25 cellular contexts compared by ENCODE assay signal in the genomic region with DNA sequence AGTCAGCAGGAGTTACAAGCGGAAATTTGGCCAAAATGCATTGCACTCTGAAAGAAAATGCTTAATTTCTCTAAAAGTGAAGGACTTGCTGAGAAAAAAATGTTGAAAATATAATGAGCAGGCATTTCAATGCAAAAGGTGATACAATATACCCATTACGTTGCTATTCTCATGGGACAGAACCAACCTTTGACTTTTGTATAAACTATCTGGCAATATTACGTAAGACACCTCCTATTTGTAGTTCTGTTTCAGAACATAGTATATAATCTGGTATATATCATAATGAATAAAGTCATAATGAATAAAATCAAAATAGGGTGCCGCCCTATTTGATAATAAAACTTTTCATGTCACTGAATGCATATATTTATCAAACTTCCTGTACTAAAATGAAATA.
"Had no signal": no experiment of that assay in that cellular context is flagged by ENCODE, and none has a peak within 500 bp of the region (broad histone marks: within the 10 kb centered on the region; RNA-seq: fewer than 3 reads in every experiment).

No MANE protein-coding gene starts in this region.

- H3K27me3 ChIP-seq: colonic mucosa, esophagus squamous epithelium, left lung, right atrium auricular region, sigmoid colon, tibial nerve, upper lobe of left lung had no signal

- H3K9me3 Mint-ChIP-seq: neural crest cell had no signal

- H3K9me3 ChIP-seq: colonic mucosa, esophagus squamous epithelium, left lung, mucosa of descending colon, prostate gland, right atrium auricular region, sigmoid colon, thoracic aorta, tibial nerve, upper lobe of left lung had no signal

- ATAC-seq: mucosa of descending colon; natural killer cell treated with Interleukin-12 subunit alpha and Interleukin-12 subunit beta and Interleukin-15 and Interleukin-18, amount 100 ng/mL, for 72 hours; stimulated activated effector memory CD8-positive, alpha-beta T cell treated with anti-CD3 and anti-CD28 coated beads, Interleukin-12 subunit alpha, Interleukin-12 subunit beta, amount 100 ng/mL, for 72 hours; stimulated activated naive CD8-positive, alpha-beta T cell treated with anti-CD3 and anti-CD28 coated beads, Interleukin-15, Interleukin-2, amounts not matched to agents 100 U/mL and 50 U/mL, for 24 hours had no signal

- H3K36me3 Mint-ChIP-seq: mesothelial cell of epicardium; naive B cell; natural killer cell treated with Interleukin-12 subunit alpha and Interleukin-12 subunit beta and Interleukin-15 and Interleukin-18, amount 100 ng/mL, for 72 hours; stimulated activated effector memory CD8-positive, alpha-beta T cell treated with anti-CD3 and anti-CD28 coated beads, Interleukin-12 subunit alpha, Interleukin-12 subunit beta, amount 100 ng/mL, for 72 hours had no signal

- DNase-seq: colonic mucosa; dermis blood vessel endothelial cell; effector memory CD4-positive, alpha-beta T cell; erythroblast; esophagus squamous epithelium; foreskin melanocyte; hypothalamus; kidney; left lung; mesenchymal stem cell; mucosa of descending colon; naive B cell; sigmoid colon; stimulated activated CD4-positive, alpha-beta T cell treated with anti-CD3 and anti-CD28 coated beads, Interleukin-2, amount 100 ng/mL, for 24 hours; stimulated activated CD4-positive, alpha-beta T cell treated with anti-CD3 and anti-CD28 coated beads, Interleukin-4, amount 100 ng/mL, for 24 hours; stimulated activated naive CD8-positive, alpha-beta T cell treated with anti-CD3 and anti-CD28 coated beads, Interleukin-15, Interleukin-2, amounts not matched to agents 100 U/mL and 50 U/mL, for 24 hours; upper lobe of left lung had no signal

- H3K27ac ChIP-seq: colonic mucosa, esophagus squamous epithelium, left lung, prostate gland, right atrium auricular region, sigmoid colon, thoracic aorta, tibial nerve, upper lobe of left lung had no signal

- H3K27ac Mint-ChIP-seq: mesothelial cell of epicardium; natural killer cell treated with Interleukin-12 subunit alpha and Interleukin-12 subunit beta and Interleukin-15 and Interleukin-18, amount 100 ng/mL, for 72 hours; stimulated activated effector memory CD8-positive, alpha-beta T cell treated with anti-CD3 and anti-CD28 coated beads, Interleukin-12 subunit alpha, Interleukin-12 subunit beta, amount 100 ng/mL, for 72 hours had no signal

- H3K4me3 Mint-ChIP-seq: mesothelial cell of epicardium; naive B cell; natural killer cell treated with Interleukin-12 subunit alpha and Interleukin-12 subunit beta and Interleukin-15 and Interleukin-18, amount 100 ng/mL, for 72 hours; neural crest cell; stimulated activated effector memory CD8-positive, alpha-beta T cell treated with anti-CD3 and anti-CD28 coated beads, Interleukin-12 subunit alpha, Interleukin-12 subunit beta, amount 100 ng/mL, for 72 hours had no signal

- H3K27me3 Mint-ChIP-seq: natural killer cell treated with Interleukin-12 subunit alpha and Interleukin-12 subunit beta and Interleukin-15 and Interleukin-18, amount 100 ng/mL, for 72 hours had no signal

- H3K4me1 ChIP-seq: colonic mucosa, esophagus squamous epithelium, left lung, prostate gland, right atrium auricular region, sigmoid colon, tibial nerve, upper lobe of left lung had no signal

- H3K4me3 ChIP-seq: colonic mucosa, esophagus squamous epithelium, left lung, mucosa of descending colon, prostate gland, right atrium auricular region, sigmoid colon, thoracic aorta, tibial nerve, upper lobe of left lung had no signal

- H3K4me1 Mint-ChIP-seq: mesothelial cell of epicardium; naive B cell; stimulated activated effector memory CD8-positive, alpha-beta T cell treated with anti-CD3 and anti-CD28 coated beads, Interleukin-12 subunit alpha, Interleukin-12 subunit beta, amount 100 ng/mL, for 72 hours had no signal

- H3K36me3 ChIP-seq: colonic mucosa, esophagus squamous epithelium, left lung, prostate gland, right atrium auricular region, sigmoid colon, thoracic aorta, tibial nerve, upper lobe of left lung had no signal
